In the genomic region with DNA sequence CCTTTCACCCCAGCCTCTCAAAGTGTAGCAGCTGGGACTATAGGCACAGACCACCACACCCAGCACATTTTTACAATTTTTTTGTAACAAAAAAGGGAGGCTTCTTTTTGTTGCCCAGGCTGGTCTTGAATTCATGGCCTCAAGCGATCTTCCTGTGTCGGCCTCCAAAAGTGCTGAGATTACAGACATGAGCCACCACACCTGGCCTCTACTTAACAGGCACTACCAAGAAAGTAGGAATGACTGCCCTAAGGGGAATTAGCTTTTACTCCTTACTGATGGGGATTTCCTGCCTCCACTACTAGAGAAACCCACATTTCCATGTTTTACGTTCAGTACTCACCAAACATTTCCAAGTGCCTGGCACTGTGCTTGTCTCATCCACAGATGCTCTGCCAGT, we compare ENCODE assay signal across 27 cellular contexts.
A peak's percentile ranks its signal among the peaks of the same experiment; 100 is the strongest.
DNase-seq lines count a peak whose midpoint lies in the region; ATAC-seq and TF ChIP-seq lines count a peak whose summit lies in the region.
"Had no signal": no experiment of that assay in that cellular context is flagged by ENCODE, and none has a peak within 500 bp of the region (broad histone marks: within the 10 kb centered on the region; RNA-seq: fewer than 3 reads in every experiment).

No MANE protein-coding gene starts in this region.

- peaks cover 33% of the 10 kb centered on the region for H3K4me1 Mint-ChIP-seq in activated naive CD8-positive, alpha-beta T cell treated with anti-CD3 and anti-CD28 coated beads for 36 hours
- peaks cover 10 to 33% (median 25%) of the 10 kb centered on the region in 3 donors for H3K4me1 Mint-ChIP-seq in naive B cell

- no peaks in the 10 kb centered on the region for H3K9me2 ChIP-seq in DOHH2 (replicated peaks; ENCODE audit: control insufficient read depth, low read length)
- no peaks in the 10 kb centered on the region for H3K9me2 ChIP-seq in MM.1S (replicated peaks; ENCODE audit: insufficient read depth, low read length)

- no peaks in the 10 kb centered on the region for H3K9me3 ChIP-seq in DOHH2 (ENCODE audit: control insufficient read depth, insufficient read depth, low read length)
- H3K9me3 ChIP-seq in MM.1S (replicated peaks; ENCODE audit: insufficient read depth, low read length) = no peaks in the 10 kb centered on the region
- H3K9me3 ChIP-seq: BLaER1, mucosa of descending colon, SJCRH30, thoracic aorta, uterus had no signal

- H3K27ac Mint-ChIP-seq in activated naive CD8-positive, alpha-beta T cell treated with anti-CD3 and anti-CD28 coated beads for 36 hours = peak overlapping the region; percentile 17
- peak overlapping the region in 4 of 6 donors; percentile 42 to 87 (median 66) for H3K27ac Mint-ChIP-seq in naive B cell
- H3K27ac Mint-ChIP-seq: natural killer cell treated with Interleukin-12 subunit alpha and Interleukin-12 subunit beta and Interleukin-15 and Interleukin-18, amount 100 ng/mL, for 72 hours had no signal

- no peaks in the 10 kb centered on the region for H3K36me3 Mint-ChIP-seq in activated naive CD8-positive, alpha-beta T cell treated with anti-CD3 and anti-CD28 coated beads for 36 hours
- H3K36me3 Mint-ChIP-seq in naive B cell = no peaks in the 10 kb centered on the region
- H3K36me3 Mint-ChIP-seq: natural killer cell treated with Interleukin-12 subunit alpha and Interleukin-12 subunit beta and Interleukin-15 and Interleukin-18, amount 100 ng/mL, for 72 hours had no signal

- H3K4me2 ChIP-seq in DOHH2 (ENCODE audit: low read length) (peak overlapping the region; percentile 94), MM.1S (ENCODE audit: low read depth, low read length) (peak overlapping the region; percentile 20; the same call in 1 of the 2 replicates)
- H3K4me2 ChIP-seq: BLaER1 had no signal

- H3F3A ChIP-seq in DOHH2 (ENCODE audit: control insufficient read depth, insufficient read depth) = peaks cover 20% of the 10 kb centered on the region
- H3F3A ChIP-seq in MM.1S (ENCODE audit: insufficient read depth, low read length) = peaks cover 43% of the 10 kb centered on the region

- H3K4me3 ChIP-seq in DOHH2 (ENCODE audit: low read length) (peak overlapping the region; percentile 66), MM.1S (ENCODE audit: low read length) (no peak overlapping the region)
- H3K4me3 ChIP-seq: BLaER1, lung, mucosa of descending colon, SJCRH30, thoracic aorta, uterus had no signal

- TF ChIP-seq CTCF in DOHH2 (IDR thresholded peaks at IDR 0.05; ENCODE audit: low read depth, low read length, poor library complexity, severe bottlenecking) (no peak), MM.1S (IDR thresholded peaks at IDR 0.05; ENCODE audit: low read length) (no peak)

- H3K9ac ChIP-seq in MM.1S (ENCODE audit: low read length) = peak overlapping the region; percentile 2; the same call in 1 of the 2 replicates
- H3K9ac ChIP-seq: BLaER1 had no signal

- H3K36me3 ChIP-seq in DOHH2 (ENCODE audit: control insufficient read depth, low read length) (peaks cover 14% of the 10 kb centered on the region), MM.1S (replicated peaks; ENCODE audit: insufficient read depth, low read length) (no peaks in the 10 kb centered on the region)
- H3K36me3 ChIP-seq: BLaER1, brain microvascular endothelial cell, SJCRH30, thoracic aorta, uterus, WERI-Rb-1 had no signal

- DNase-seq in MM.1S (no peak), naive B cell (no peak), NCI-H510A (lab: John Stamatoyannopoulos, UW) (no peak), glomerular visceral epithelial cell (ENCODE audit: extremely low spot score) (no peak)
- no peak for DNase-seq in activated naive CD8-positive, alpha-beta T cell treated with anti-CD3 and anti-CD28 coated beads for 36 hours
- DNase-seq: activated CD4-positive, alpha-beta T cell treated with anti-CD3 and anti-CD28 coated beads, Interleukin-2, amount 50 U/mL, for 1 hour; activated naive CD4-positive, alpha-beta T cell; activated T-cell treated with anti-CD3 and anti-CD28 coated beads, Interleukin-2, amount 50 U/mL, for 4 hours; brain microvascular endothelial cell; KBM-7; left cardiac atrium; mucosa of descending colon; NCI-H2029 treated with DMSO at 0.1 percent for 48 hours; NCI-H526; SJCRH30; stimulated activated naive CD4-positive, alpha-beta T cell; T1000; uterus; WERI-Rb-1 had no signal

- H4K20me1 ChIP-seq in DOHH2 (ENCODE audit: control insufficient read depth, insufficient read depth, low read depth, low read length) (no peaks in the 10 kb centered on the region), MM.1S (ENCODE audit: insufficient read depth, low read length) (no peaks in the 10 kb centered on the region)
- H4K20me1 ChIP-seq: BLaER1 had no signal

- H3K27me3 Mint-ChIP-seq in activated naive CD8-positive, alpha-beta T cell treated with anti-CD3 and anti-CD28 coated beads for 36 hours = no peaks in the 10 kb centered on the region
- no peaks in the 10 kb centered on the region for H3K27me3 Mint-ChIP-seq in naive B cell

- no peaks in the 10 kb centered on the region for H3K27me3 ChIP-seq in DOHH2 (ENCODE audit: control insufficient read depth, low read length)
- no peaks in the 10 kb centered on the region for H3K27me3 ChIP-seq in MM.1S (replicated peaks; ENCODE audit: insufficient read depth, low read length)
- H3K27me3 ChIP-seq: BLaER1, brain microvascular endothelial cell, SJCRH30, uterus had no signal

- no peaks in the 10 kb centered on the region for H3K9me3 Mint-ChIP-seq in activated naive CD8-positive, alpha-beta T cell treated with anti-CD3 and anti-CD28 coated beads for 36 hours
- no peaks in the 10 kb centered on the region for H3K9me3 Mint-ChIP-seq in naive B cell
- H3K9me3 Mint-ChIP-seq: activated T-cell treated with anti-CD3 and anti-CD28 coated beads, Interleukin-2, amount 50 U/mL, for 4 hours; natural killer cell treated with Interleukin-12 subunit alpha and Interleukin-12 subunit beta and Interleukin-15 and Interleukin-18, amount 100 ng/mL, for 72 hours had no signal

- H3K79me2 ChIP-seq in DOHH2 (ENCODE audit: control insufficient read depth, low read length) (peaks cover 53% of the 10 kb centered on the region), MM.1S (ENCODE audit: low read length) (peaks cover 89% of the 10 kb centered on the region)

- H3K27ac ChIP-seq in DOHH2 (ENCODE audit: low read depth, low read length) = peak overlapping the region; percentile 99
- H3K27ac ChIP-seq in MM.1S (ENCODE audit: low read length) = peak overlapping the region; percentile 90; the same call in 1 of the 2 replicates
- H3K27ac ChIP-seq: BLaER1, brain microvascular endothelial cell, HL-60, SJCRH30, uterus, WERI-Rb-1 had no signal

- H3K4me3 Mint-ChIP-seq in activated naive CD8-positive, alpha-beta T cell treated with anti-CD3 and anti-CD28 coated beads for 36 hours = no peak overlapping the region
- H3K4me3 Mint-ChIP-seq in naive B cell = peak overlapping the region in 4 of 8 donors; percentile 39 to 84 (median 49)
- H3K4me3 Mint-ChIP-seq: activated T-cell treated with anti-CD3 and anti-CD28 coated beads, Interleukin-2, amount 50 U/mL, for 4 hours; natural killer cell treated with Interleukin-12 subunit alpha and Interleukin-12 subunit beta and Interleukin-15 and Interleukin-18, amount 100 ng/mL, for 72 hours had no signal

- no peak for ATAC-seq in naive B cell (ENCODE audit: low read depth in 2 of 2)
- no peak for ATAC-seq in HG03442 (IDR thresholded peaks at IDR 0.05; ENCODE audit: unreplicated experiment)
- ATAC-seq: mucosa of descending colon; natural killer cell treated with Interleukin-12 subunit alpha and Interleukin-12 subunit beta and Interleukin-15 and Interleukin-18, amount 100 ng/mL, for 72 hours; Panc1 had no signal

- peaks cover 68% of the 10 kb centered on the region for H3K4me1 ChIP-seq in DOHH2 (ENCODE audit: control insufficient read depth, low read length)
- H3K4me1 ChIP-seq in MM.1S (ENCODE audit: low read length) = peaks cover 71% of the 10 kb centered on the region
- H3K4me1 ChIP-seq: SJCRH30 had no signal

- no peak overlapping the region for H2AFZ ChIP-seq in MM.1S (ENCODE audit: low read length)
